10 cellular contexts compared by ENCODE assay signal in the genomic region with DNA sequence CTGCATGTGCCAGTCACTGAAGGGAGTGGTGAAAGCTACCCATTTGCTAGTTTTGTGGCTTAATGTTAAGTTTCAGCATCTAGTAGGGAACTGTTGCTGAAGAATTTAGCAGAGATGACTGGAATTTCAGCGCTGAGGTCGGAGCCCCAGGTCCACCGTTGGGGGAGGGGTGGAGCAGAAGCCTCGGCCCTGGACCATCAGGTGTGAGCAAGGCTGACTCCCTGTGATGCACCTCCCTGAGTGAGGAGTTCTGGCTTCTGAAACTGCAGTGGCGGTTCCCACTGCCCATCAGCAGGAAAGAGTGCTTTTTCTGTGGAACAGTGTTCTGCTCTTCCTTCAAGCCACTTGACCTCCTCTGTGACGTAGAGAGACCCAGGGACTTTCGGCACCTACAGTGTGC. TPM values are rescaled to one million over a fixed set of nuclear protein-coding genes. Genes with fewer than 3 reads are reported as not detected.
A peak's percentile ranks its signal among the peaks of the same experiment; 100 is the strongest.
DNase-seq lines count a peak whose midpoint lies in the region; ATAC-seq and TF ChIP-seq lines count a peak whose summit lies in the region.
"Had no signal": no experiment of that assay in that cellular context is flagged by ENCODE, and none has a peak within 500 bp of the region (broad histone marks: within the 10 kb centered on the region; RNA-seq: fewer than 3 reads in every experiment).

No MANE protein-coding gene starts in this region.

- H3K36me3 ChIP-seq in neutrophil (no peaks in the 10 kb centered on the region), aorta (ENCODE audit: control insufficient read depth in 1 of 2, insufficient read depth in 2 of 2, low read length in 1 of 2) (peaks cover 0 to 6% of the 10 kb centered on the region in 2 donors)

- DNase-seq in Calu3 (peak; percentile 33), NCI-H69 (lab: John Stamatoyannopoulos, UW) (peak; percentile 59), fibroblast of villous mesenchyme (ENCODE audit: low read depth) (no peak), COR-L47 (lab: John Stamatoyannopoulos, UW) (no peak), aorta (no peak)
- DNase-seq: activated CD4-positive, alpha-beta T cell treated with anti-CD3 and anti-CD28 coated beads, Interleukin-2, amount 50 U/mL, for 4 hours; NCI-H524 treated with DMSO at 0.1 percent for 48 hours had no signal

- no TSS peak for BruUV-seq in Calu3 (replicated peaks; lab: Mats Ljungman, UMichigan)

- ATAC-seq in HG02798 (IDR thresholded peaks at IDR 0.05; ENCODE audit: poor library complexity, unreplicated experiment) (no peak), GM21825 (IDR thresholded peaks at IDR 0.05; ENCODE audit: unreplicated experiment) (no peak), aorta (ENCODE audit: low FRiP score) (no peak)

- H3K36me3 Mint-ChIP-seq in Calu3 (ENCODE audit: insufficient read depth, unreplicated experiment), result peaks cover 20% of the 10 kb centered on the region

- H3K27me3 Mint-ChIP-seq in Calu3 (ENCODE audit: unreplicated experiment), result no peaks in the 10 kb centered on the region

- no peak overlapping the region for H3K27ac Mint-ChIP-seq in Calu3 (ENCODE audit: unreplicated experiment)

- peaks cover 33 to 36% of the 10 kb centered on the region in 2 experiments for H3K4me1 ChIP-seq in neutrophil (ENCODE audit: control insufficient read depth in 1 of 2, insufficient read depth in 1 of 2, low read depth in 1 of 2, low read length in 1 of 2)
- peaks cover 0 to 5% of the 10 kb centered on the region in 2 donors for H3K4me1 ChIP-seq in aorta (ENCODE audit: control insufficient read depth in 1 of 2, insufficient read depth in 2 of 2, low read length in 2 of 2)

- intact Hi-C loops in Calu3 (cut with micrococcal nuclease; ENCODE audit: unreplicated experiment), result loop anchor here (5.0 kb wide), 1 partner anchor 151 kb away; no protein-coding TSS in a partner anchor
- intact Hi-C loops in aorta (cut with DNase I), result loop anchor here in 1 of 2 donors (5.0 kb wide), 1 partner anchor 136 kb away; no protein-coding TSS in a partner anchor

- H3K27ac ChIP-seq in neutrophil (no peak overlapping the region), aorta (ENCODE audit: low read depth in 1 of 2, low read length in 2 of 2) (no peak overlapping the region)

- CTCF ChIA-PET in Calu3 (lab: Charles Lee), result interaction anchor here (0.6 to 1.6 kb wide), 8 partner anchors 11 to 214 kb away, joined by 3 to 7 read pairs (median 4); no protein-coding TSS in a partner anchor

- H3K4me1 Mint-ChIP-seq in Calu3 (ENCODE audit: low read depth, unreplicated experiment), result peaks cover 39% of the 10 kb centered on the region

- 31 to 42% methylated on average over 7 of the region's 7 CpGs for WGBS in aorta, 2 donors

- TF ChIP-seq CTCF in Calu3 (IDR thresholded peaks at IDR 0.05; ENCODE audit: unreplicated experiment) (no peak), fibroblast of villous mesenchyme (IDR thresholded peaks at IDR 0.05; ENCODE audit: insufficient read depth, low read depth, low read length) (no peak), neutrophil (IDR thresholded peaks at IDR 0.05) (no peak)

- no peaks in the 10 kb centered on the region for H3K9me3 Mint-ChIP-seq in Calu3 (ENCODE audit: low read depth, unreplicated experiment)

- H3K4me3 ChIP-seq in fibroblast of villous mesenchyme (ENCODE audit: low read depth, low read length) (peak overlapping the region; percentile 68), neutrophil (ENCODE audit: low read depth in 1 of 2, low read length in 1 of 2) (peak overlapping the region; percentile 72 to 73), aorta (ENCODE audit: low read length in 2 of 2) (peak overlapping the region in 1 of 2 donors; percentile 48)

- peak overlapping the region; percentile 86 for H3K4me3 Mint-ChIP-seq in Calu3 (ENCODE audit: low read depth, unreplicated experiment)

- H3K27me3 ChIP-seq in neutrophil (peaks cover 38% of the 10 kb centered on the region), aorta (ENCODE audit: control insufficient read depth in 1 of 2, insufficient read depth in 2 of 2, low read length in 1 of 2) (no peaks in the 10 kb centered on the region)

- H3K9me3 ChIP-seq in neutrophil (no peaks in the 10 kb centered on the region), aorta (ENCODE audit: control insufficient read depth, low read length) (peaks cover 2% of the 10 kb centered on the region)

RNA-seq across cellular contexts. Expression of a gene that starts 1.3 kb away (rescaled TPM):
- 6.7 and 9.9 TPM in 2 replicates for total RNA-seq in Calu3 (2022)
- under 0.01 and 0.43 TPM in 2 replicates for total RNA-seq in fibroblast of villous mesenchyme
- 1 to 10 TPM; 3.5 to 4.8 TPM for total RNA-seq in aorta
- 1 to 10 TPM in 1 of 2 donors, under 1 TPM in 1; 0.97 to 2.6 TPM for polyA plus RNA-seq in aorta

RNA-seq across cellular contexts. Expression of a gene that starts 47.2 kb away (rescaled TPM):
- total RNA-seq in Calu3 (2022) (not detected in 2 replicates), fibroblast of villous mesenchyme (4.8 and 5.2 TPM in 2 replicates), aorta (10 to 100 TPM; 31.9 to 82.6 TPM)
- 10 to 100 TPM in 1 of 2 donors, 1 to 10 TPM in 1; 8.0 to 39.0 TPM for polyA plus RNA-seq in aorta

Comparison
In these comparisons a context has a peak if more than half of its experiments do, and no peak if none do; other contexts are left out.
1. DNase-seq: peak in Calu3 (single experiment) and NCI-H69 (single experiment); none in fibroblast of villous mesenchyme (single experiment), COR-L47 (single experiment) and aorta (0 of 2).